In the genomic region with DNA sequence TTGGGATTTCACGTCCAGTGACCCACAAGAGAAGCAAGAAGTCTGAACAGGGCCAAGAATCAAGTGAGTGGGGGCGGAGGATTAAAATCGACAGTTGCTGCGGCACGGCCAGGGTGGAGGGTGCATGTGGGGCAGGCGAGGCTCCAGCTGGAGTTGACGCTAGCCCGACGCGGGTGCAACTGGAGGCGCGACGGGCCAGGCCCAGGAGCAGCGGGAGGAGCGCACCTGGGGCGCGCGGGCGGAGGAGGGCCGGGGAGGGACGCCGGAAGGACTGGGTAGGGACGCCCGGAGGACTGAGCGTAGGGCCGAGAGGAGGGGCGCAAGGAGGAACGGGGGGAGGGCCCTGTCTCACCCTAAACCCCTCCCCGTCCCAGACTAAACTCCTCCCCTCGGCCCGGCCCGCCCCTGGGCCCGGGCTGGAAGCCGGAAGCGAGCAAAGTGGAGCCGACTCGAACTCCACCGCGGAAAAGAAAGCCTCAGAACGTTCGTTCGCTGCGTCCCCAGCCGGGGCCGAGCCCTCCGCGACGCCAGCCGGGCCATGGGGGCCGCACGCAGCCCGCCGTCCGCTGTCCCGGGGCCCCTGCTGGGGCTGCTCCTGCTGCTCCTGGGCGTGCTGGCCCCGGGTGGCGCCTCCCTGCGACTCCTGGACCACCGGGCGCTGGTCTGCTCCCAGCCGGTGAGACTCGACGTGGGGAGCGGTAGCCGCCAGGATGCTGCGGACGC, we compare ENCODE assay signal across 8 cellular contexts.
A peak's percentile ranks its signal among the peaks of the same experiment; 100 is the strongest.
DNase-seq lines count a peak whose midpoint lies in the region; FAIRE-seq and TF ChIP-seq lines count a peak whose summit lies in the region.

A gene with protein sequence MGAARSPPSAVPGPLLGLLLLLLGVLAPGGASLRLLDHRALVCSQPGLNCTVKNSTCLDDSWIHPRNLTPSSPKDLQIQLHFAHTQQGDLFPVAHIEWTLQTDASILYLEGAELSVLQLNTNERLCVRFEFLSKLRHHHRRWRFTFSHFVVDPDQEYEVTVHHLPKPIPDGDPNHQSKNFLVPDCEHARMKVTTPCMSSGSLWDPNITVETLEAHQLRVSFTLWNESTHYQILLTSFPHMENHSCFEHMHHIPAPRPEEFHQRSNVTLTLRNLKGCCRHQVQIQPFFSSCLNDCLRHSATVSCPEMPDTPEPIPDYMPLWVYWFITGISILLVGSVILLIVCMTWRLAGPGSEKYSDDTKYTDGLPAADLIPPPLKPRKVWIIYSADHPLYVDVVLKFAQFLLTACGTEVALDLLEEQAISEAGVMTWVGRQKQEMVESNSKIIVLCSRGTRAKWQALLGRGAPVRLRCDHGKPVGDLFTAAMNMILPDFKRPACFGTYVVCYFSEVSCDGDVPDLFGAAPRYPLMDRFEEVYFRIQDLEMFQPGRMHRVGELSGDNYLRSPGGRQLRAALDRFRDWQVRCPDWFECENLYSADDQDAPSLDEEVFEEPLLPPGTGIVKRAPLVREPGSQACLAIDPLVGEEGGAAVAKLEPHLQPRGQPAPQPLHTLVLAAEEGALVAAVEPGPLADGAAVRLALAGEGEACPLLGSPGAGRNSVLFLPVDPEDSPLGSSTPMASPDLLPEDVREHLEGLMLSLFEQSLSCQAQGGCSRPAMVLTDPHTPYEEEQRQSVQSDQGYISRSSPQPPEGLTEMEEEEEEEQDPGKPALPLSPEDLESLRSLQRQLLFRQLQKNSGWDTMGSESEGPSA (plus strand): TSS at position 447 of the 723 bp plus-strand sequence. CDS start 92 bp downstream, at position 539.

- no peaks in the 10 kb centered on the region for H3K9me3 ChIP-seq in NT2/D1 (ENCODE audit: insufficient read depth, low read length)

- TF ChIP-seq CTCF in GM20000 (IDR thresholded peaks at IDR 0.05; ENCODE audit: extremely low read depth, missing control alignments) (no peak), epithelial cell of esophagus (IDR thresholded peaks at IDR 0.05; ENCODE audit: insufficient read depth, low read depth, low read length, missing control alignments) (no peak)

- H3K9ac ChIP-seq in NT2/D1 (ENCODE audit: insufficient read length, low read depth), result peak within 1 kb of the TSS; percentile 77

- H3K4me3 ChIP-seq in NT2/D1 (ENCODE audit: insufficient read length, low read depth), result peak within 1 kb of the TSS; percentile 64
- peak within 1 kb of the TSS; percentile 82 for H3K4me3 ChIP-seq in epithelial cell of esophagus (ENCODE audit: low read length)

- peak; percentile 79 for DNase-seq in COLO829 (ENCODE audit: low spot score)
- peak; percentile 98 for DNase-seq in GM20000 (ENCODE audit: low spot score)
- DNase-seq in HTR-8/SVneo (ENCODE audit: insufficient read length, low spot score), result peak; percentile 86
- DNase-seq in NT2/D1 (ENCODE audit: low read depth, low spot score), result peak; percentile 65
- DNase-seq in activated T-cell treated with anti-CD3 and anti-CD28 coated beads for 1 hour (ENCODE audit: low read depth), result peak; percentile 92
- DNase-seq in epithelial cell of esophagus (ENCODE audit: low read depth), result peak; percentile 94
- DNase-seq in middle frontal gyrus (ENCODE audit: extremely low spot score, low spot score), result peak; percentile 12
- peak; percentile 85 to 87 for DNase-seq in stimulated activated CD8-positive, alpha-beta memory T cell treated with anti-CD3 and anti-CD28 coated beads, Interleukin-2, amount 100 ng/mL, for 1 hour (ENCODE audit: low read depth in 2 of 2)

- H3K36me3 ChIP-seq in NT2/D1 (ENCODE audit: insufficient read depth, insufficient read length, low read length), result no peaks in the 10 kb centered on the region

- FAIRE-seq in HTR-8/SVneo (lab: Jason Lieb, UNC), result peak; percentile 69

- peaks cover 30% of the 10 kb centered on the region for H3K27me3 ChIP-seq in NT2/D1 (ENCODE audit: insufficient read depth, insufficient read length)

- H3K4me1 ChIP-seq in NT2/D1 (ENCODE audit: insufficient read depth, insufficient read length), result no peaks in the 10 kb centered on the region

Comparison
In these comparisons a context has a peak if more than half of its experiments do, and no peak if none do; other contexts are left out.
1. Peak in every context shown above with its lines: DNase-seq and H3K4me3 ChIP-seq.
2. DNase-seq: peak in every context shown above with its lines; median percentile 98 in GM20000; 94 in epithelial cell of esophagus; 92 in activated T-cell treated with anti-CD3 and anti-CD28 coated beads for 1 hour; 86 in HTR-8/SVneo; 86 in stimulated activated CD8-positive, alpha-beta memory T cell treated with anti-CD3 and anti-CD28 coated beads, Interleukin-2, amount 100 ng/mL, for 1 hour; 79 in COLO829; 65 in NT2/D1; 12 in middle frontal gyrus.